In the genomic region with DNA sequence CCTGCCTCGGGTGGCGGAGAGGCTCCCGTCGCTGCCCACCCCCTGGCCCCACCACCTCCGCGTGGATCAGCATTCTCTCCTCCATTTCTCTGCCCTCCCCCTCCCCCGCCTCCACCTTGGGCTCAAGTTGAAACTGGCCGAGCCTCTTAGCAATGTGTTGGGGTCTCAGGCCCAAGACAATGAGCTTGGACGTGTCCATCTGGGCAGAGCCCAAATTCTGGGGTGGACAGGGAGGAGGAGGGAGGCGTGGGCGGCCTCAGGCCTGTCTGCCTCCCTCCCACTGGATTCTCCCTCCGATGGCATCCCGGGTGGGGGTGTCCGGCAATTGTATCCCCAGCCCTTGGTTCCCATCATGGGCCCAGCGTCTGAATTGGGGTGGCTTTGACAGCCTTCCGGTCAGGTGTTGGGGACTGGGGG, we compare ENCODE assay signal across 25 cellular contexts. TPM values are rescaled to one million over a fixed set of nuclear protein-coding genes. Genes with fewer than 3 reads are reported as not detected.
DNase-seq lines count a peak whose midpoint lies in the region; ATAC-seq and TF ChIP-seq lines count a peak whose summit lies in the region.
"Had no signal": no experiment of that assay in that cellular context is flagged by ENCODE, and none has a peak within 500 bp of the region (broad histone marks: within the 10 kb centered on the region; RNA-seq: fewer than 3 reads in every experiment).

No MANE protein-coding gene starts in this region.

- H3K27ac ChIP-seq in angular gyrus (ENCODE audit: low read depth, low read length) = peak overlapping the region; percentile 66
- no peak overlapping the region for H3K27ac ChIP-seq in lower lobe of right lung
- H3K27ac ChIP-seq: testis, VCaP had no signal

- DNase-seq in GM20000 (ENCODE audit: low spot score) (peak; percentile 40), retina (peak; percentile 25), lower lobe of right lung (no peak), medulla oblongata (ENCODE audit: extremely low spot score) (no peak), NCI-H187 (lab: John Stamatoyannopoulos, UW) (no peak)
- DNase-seq: activated CD4-positive, alpha-beta T cell treated with anti-CD3 and anti-CD28 coated beads, Interleukin-2, amount 10 ng/mL, durations not matched to agents 7 days and 5 days; activated CD8-positive, alpha-beta memory T cell treated with anti-CD3 and anti-CD28 coated beads, Interleukin-2, amount 10 ng/mL, durations not matched to agents 7 days and 5 days; activated naive CD8-positive, alpha-beta T cell treated with anti-CD3 and anti-CD28 coated beads, Interleukin-2, amount 10 ng/mL, durations not matched to agents 7 days and 5 days; cortex of kidney; DMS79; head of caudate nucleus; islet precursor cell; NCI-H2081 treated with DMSO at 0.1 percent for 48 hours; NCI-H510A treated with DMSO at 0.1 percent for 48 hours; occipital lobe; stimulated activated CD4-positive, alpha-beta T cell treated with anti-CD3 and anti-CD28 coated beads, Interleukin-2, amount 100 ng/mL, for 48 hours; stimulated activated naive B cell treated with anti-CD40 and anti-IgM and Interleukin-4, amounts not matched to agents 10 μg/mL and 1 μg/mL and 100 μg/mL, for 72 hours; testis had no signal

- H3K9me3 ChIP-seq in lower lobe of right lung = no peaks in the 10 kb centered on the region
- H3K9me3 ChIP-seq: testis had no signal

- no peak for TF ChIP-seq CTCF in GM20000 (IDR thresholded peaks at IDR 0.05; ENCODE audit: extremely low read depth, missing control alignments)
- no peak for TF ChIP-seq CTCF in lower lobe of right lung (IDR thresholded peaks at IDR 0.05)

- peak overlapping the region; percentile 13 for H3K4me3 ChIP-seq in iPS-11a (ENCODE audit: low read depth, low read length)
- H3K4me3 ChIP-seq in lower lobe of right lung = no peak overlapping the region
- H3K4me3 ChIP-seq: testis had no signal

- H3K27me3 ChIP-seq in lower lobe of right lung (ENCODE audit: low read depth) = peaks cover 78% of the 10 kb centered on the region
- H3K27me3 ChIP-seq: testis had no signal

- no peak for ATAC-seq in lower lobe of right lung
- ATAC-seq: activated CD8-positive, alpha-beta memory T cell treated with anti-CD3 and anti-CD28 coated beads, Interleukin-2, amount 10 ng/mL, durations not matched to agents 7 days and 5 days; stimulated activated naive B cell treated with anti-CD40 and anti-IgM and Interleukin-4, amounts not matched to agents 10 μg/mL and 1 μg/mL and 100 μg/mL, for 72 hours had no signal

- no peaks in the 10 kb centered on the region for H3K36me3 ChIP-seq in lower lobe of right lung

- intact Hi-C loops in lower lobe of right lung (cut with DNase I) = no loop called here

- peaks cover 3% of the 10 kb centered on the region for H3K4me1 ChIP-seq in lower lobe of right lung
- H3K4me1 ChIP-seq: testis had no signal

RNA-seq across cellular contexts. Expression of a gene that starts 1.2 kb away (rescaled TPM):
- total RNA-seq in lower lobe of right lung = not detected
- total RNA-seq: activated CD8-positive, alpha-beta memory T cell treated with anti-CD3 and anti-CD28 coated beads, Interleukin-2, amount 10 ng/mL, durations not matched to agents 7 days and 5 days; endothelial cell of umbilical vein; lung microvascular endothelial cell; RPMI7951; SK-MEL-5 had no signal

RNA-seq across cellular contexts. Expression of a gene that starts 40.0 kb away (rescaled TPM):
- 68.8 TPM for total RNA-seq in lower lobe of right lung

RNA-seq across cellular contexts. Expression of a gene that starts 47.1 kb away (rescaled TPM):
- 35.7 TPM for total RNA-seq in lower lobe of right lung
- total RNA-seq: RPMI7951, SK-MEL-5 had no signal

Comparison
In these comparisons a context has a peak if more than half of its experiments do, and no peak if none do; other contexts are left out.
1. DNase-seq: peak in GM20000 (single experiment) and retina (single experiment); none in lower lobe of right lung (single experiment), medulla oblongata (single experiment) and NCI-H187 (0 of 2).